In genomic region chr7:68542831-68543230, GRCh38 we compare ENCODE assay signal across 18 cellular contexts.
"Had no signal": no experiment of that assay in that cellular context is flagged by ENCODE, and none has a peak within 500 bp of the region (broad histone marks: within the 10 kb centered on the region; RNA-seq: fewer than 3 reads in every experiment).

No MANE protein-coding gene starts in this region.

- DNase-seq: activated CD4-positive, alpha-beta T cell treated with anti-CD3 and anti-CD28 coated beads for 36 hours; activated CD4-positive, alpha-beta T cell treated with anti-CD3 and anti-CD28 coated beads, Interleukin-2, amount 50 U/mL, for 48 hours; activated gamma-delta T cell; foreskin keratinocyte; glutamatergic neuron; hippocampal formation; islet precursor cell; natural killer cell; pancreas; right lobe of liver; stimulated activated CD4-positive, alpha-beta T cell treated with anti-CD3 and anti-CD28 coated beads, Interleukin-4, amount 100 ng/mL, for 1 hour; testis; upper lobe of left lung had no signal

- H3K4me3 ChIP-seq: ascending aorta, breast epithelium, coronary artery, lung, pancreas, right lobe of liver, smooth muscle cell, testis, upper lobe of left lung had no signal

- ATAC-seq: activated CD4-positive, alpha-beta T cell treated with anti-CD3 and anti-CD28 coated beads for 36 hours; foreskin keratinocyte; natural killer cell; pancreas; right lobe of liver had no signal
